22 cellular contexts compared by ENCODE assay signal in the genomic region with DNA sequence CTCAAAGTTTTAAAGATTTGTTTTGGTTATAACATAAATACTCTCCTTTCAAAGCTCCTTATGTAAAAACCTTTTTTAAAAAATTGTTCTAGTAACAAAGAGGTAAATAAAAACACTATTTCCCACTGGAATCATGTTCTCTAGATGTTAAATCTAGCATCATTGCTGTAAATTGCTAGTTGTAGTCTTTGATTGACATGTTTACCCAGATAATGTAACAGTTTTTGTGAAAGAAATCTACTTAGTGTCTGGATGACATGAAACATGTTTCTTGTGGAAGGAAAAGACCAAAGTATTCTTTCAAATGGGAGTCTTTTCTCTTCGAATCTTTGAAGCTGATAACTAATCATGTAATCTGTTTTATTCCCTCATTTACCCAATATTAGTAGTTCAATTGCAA.
DNase-seq lines count a peak whose midpoint lies in the region; TF ChIP-seq lines count a peak whose summit lies in the region.
"Had no signal": no experiment of that assay in that cellular context is flagged by ENCODE, and none has a peak within 500 bp of the region (broad histone marks: within the 10 kb centered on the region; RNA-seq: fewer than 3 reads in every experiment).

No MANE protein-coding gene starts in this region.

- DNase-seq in cardiac muscle cell (ENCODE audit: low read depth in 1 of 2, low spot score in 1 of 2): no peak
- DNase-seq in right atrium auricular region (ENCODE audit: low spot score): no peak
- peak; percentile 20 for DNase-seq in SK-N-DZ (ENCODE audit: low spot score)
- peak; percentile 25 for DNase-seq in osteoblast (ENCODE audit: insufficient read length, low spot score, missing footprints)
- DNase-seq in GM10266 (ENCODE audit: extremely low spot score): no peak
- DNase-seq in SHP77 (lab: John Stamatoyannopoulos, UW): no peak
- DNase-seq in NOMO-1 (lab: John Stamatoyannopoulos, UW; ENCODE audit: unreplicated experiment in 2 of 2): no peak
- DNase-seq: 8988T; ACHN; AML-193; BE2C; CD4-positive, alpha-beta T cell; CD8-positive, alpha-beta memory T cell; DMS 273 treated with DMSO at 0.1 percent for 48 hours; DMS79; EL; GDM1; GOT3; HFFc6 had no signal

- no peaks in the 10 kb centered on the region for H4K20me1 ChIP-seq in osteoblast (ENCODE audit: insufficient read depth, low read length)
- H4K20me1 ChIP-seq: BLaER1 treated with 17β-estradiol and CSF1 and Interleukin-3, amounts not matched to agents 10 nM and 100 nM had no signal

- H3K27me3 ChIP-seq in cardiac muscle cell (no peaks in the 10 kb centered on the region), right atrium auricular region (no peaks in the 10 kb centered on the region), osteoblast (ENCODE audit: insufficient read depth, low read length) (no peaks in the 10 kb centered on the region)
- H3K27me3 ChIP-seq: BE2C; BLaER1 treated with 17β-estradiol and CSF1 and Interleukin-3, amounts not matched to agents 10 nM and 100 nM had no signal

- H3K4me1 ChIP-seq in cardiac muscle cell (ENCODE audit: low read depth) (peaks cover 18% of the 10 kb centered on the region), right atrium auricular region (no peaks in the 10 kb centered on the region), osteoblast (ENCODE audit: insufficient read depth, low read length) (no peaks in the 10 kb centered on the region)
- H3K4me1 ChIP-seq: BE2C, HAP-1 had no signal

- peak overlapping the region; percentile 74 for H3K27ac ChIP-seq in cardiac muscle cell
- no peak overlapping the region for H3K27ac ChIP-seq in right atrium auricular region
- H3K27ac ChIP-seq in osteoblast (ENCODE audit: low read depth, low read length): no peak overlapping the region
- H3K27ac ChIP-seq: A549; BLaER1 treated with 17β-estradiol and CSF1 and Interleukin-3, amounts not matched to agents 10 nM and 100 nM had no signal

- TF ChIP-seq CTCF in cardiac muscle cell (IDR thresholded peaks at IDR 0.05; ENCODE audit: low read depth, low read length) (no peak), right atrium auricular region (IDR thresholded peaks at IDR 0.05) (no peak), osteoblast (IDR thresholded peaks at IDR 0.05; ENCODE audit: extremely low read depth, low read depth, low read length) (no peak), GM10266 (IDR thresholded peaks at IDR 0.05; ENCODE audit: control insufficient read depth, insufficient read depth, low read depth, missing control alignments) (no peak)

- H2AFZ ChIP-seq in osteoblast (ENCODE audit: low read length): no peak overlapping the region

- H3K4me2 ChIP-seq in osteoblast (ENCODE audit: insufficient read depth, low read length): no peak overlapping the region
- H3K4me2 ChIP-seq: A549; BLaER1 treated with 17β-estradiol and CSF1 and Interleukin-3, amounts not matched to agents 10 nM and 100 nM had no signal

- no peaks in the 10 kb centered on the region for H3K36me3 ChIP-seq in cardiac muscle cell
- H3K36me3 ChIP-seq in right atrium auricular region: no peaks in the 10 kb centered on the region
- H3K36me3 ChIP-seq in osteoblast (ENCODE audit: insufficient read depth, low read length): no peaks in the 10 kb centered on the region
- H3K36me3 ChIP-seq: BE2C; BLaER1 treated with 17β-estradiol and CSF1 and Interleukin-3, amounts not matched to agents 10 nM and 100 nM; HAP-1 had no signal

- H3K4me3 ChIP-seq in cardiac muscle cell: no peak overlapping the region
- no peak overlapping the region for H3K4me3 ChIP-seq in right atrium auricular region
- H3K4me3 ChIP-seq in osteoblast (ENCODE audit: insufficient read depth, low read length): no peak overlapping the region
- H3K4me3 ChIP-seq: A549; BLaER1 treated with 17β-estradiol and CSF1 and Interleukin-3, amounts not matched to agents 10 nM and 100 nM; HAP-1 had no signal

- H3K79me2 ChIP-seq in osteoblast (ENCODE audit: insufficient read depth, low read length): no peaks in the 10 kb centered on the region

- H3K9me3 ChIP-seq in cardiac muscle cell (ENCODE audit: low read depth) (no peaks in the 10 kb centered on the region), right atrium auricular region (no peaks in the 10 kb centered on the region), osteoblast (ENCODE audit: low read depth, low read length) (no peaks in the 10 kb centered on the region)
- H3K9me3 ChIP-seq: BE2C; BLaER1 treated with 17β-estradiol and CSF1 and Interleukin-3, amounts not matched to agents 10 nM and 100 nM; HAP-1 had no signal

Comparison
In these comparisons a context has a peak if more than half of its experiments do, and no peak if none do; other contexts are left out.
1. DNase-seq: peak in SK-N-DZ (single experiment) and osteoblast (single experiment); none in cardiac muscle cell (0 of 2), right atrium auricular region (single experiment), GM10266 (single experiment), SHP77 (0 of 2) and NOMO-1 (0 of 2).